In the genomic region with DNA sequence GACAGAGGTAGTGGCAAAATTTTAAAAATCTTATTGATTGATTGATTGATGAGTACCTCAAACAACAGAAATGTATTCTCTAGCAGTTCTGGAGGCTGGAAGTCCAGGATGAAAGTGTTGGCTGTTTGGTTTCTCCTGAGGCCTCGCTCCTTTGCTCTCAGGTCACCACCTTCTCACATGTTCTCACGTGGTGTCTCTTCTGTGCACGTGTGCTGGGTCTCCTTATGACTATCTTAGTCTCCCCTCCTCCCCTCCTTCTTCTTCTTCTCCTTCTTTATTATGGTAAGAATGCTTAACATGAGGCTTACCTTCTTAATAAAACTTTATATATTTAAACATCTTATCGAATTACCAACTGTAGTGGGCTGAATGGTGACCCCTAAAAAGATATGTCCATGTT, we compare ENCODE assay signal across 29 cellular contexts.
DNase-seq lines count a peak whose midpoint lies in the region; ATAC-seq, FAIRE-seq and TF ChIP-seq lines count a peak whose summit lies in the region.
"Had no signal": no experiment of that assay in that cellular context is flagged by ENCODE, and none has a peak within 500 bp of the region (broad histone marks: within the 10 kb centered on the region; RNA-seq: fewer than 3 reads in every experiment).

No MANE protein-coding gene starts in this region.

- 1% methylated on average over 4 of the region's 4 CpGs for WGBS in HepG2 (ENCODE audit: low lambda C conversion rate)
- WGBS in right lobe of liver (ENCODE audit: insufficient coverage, low coverage, low lambda C conversion rate, missing lambda C conversion rate) = 60% methylated on average over 4 of the region's 4 CpGs

- H3K4me1 ChIP-seq in HepG2 (ENCODE audit: insufficient read depth, low read length) = no peaks in the 10 kb centered on the region
- H3K4me1 ChIP-seq in right lobe of liver = no peaks in the 10 kb centered on the region
- H3K4me1 ChIP-seq: A549; BE2C; BLaER1; BLaER1 treated with 17β-estradiol and CSF1 and Interleukin-3, amounts not matched to agents 10 nM and 100 nM had no signal

- DNase-seq in HepG2 (ENCODE audit: low spot score) (no peak), right lobe of liver (no peak)
- DNase-seq: 8988T; ACHN; AML-193; BE2C; C1 segment of cervical spinal cord; Caco-2; Calu3; CD4-positive, alpha-beta memory T cell; CD4-positive, alpha-beta T cell; CD4-positive, CD25-positive, alpha-beta regulatory T cell; CD8-positive, alpha-beta memory T cell; CD8-positive, alpha-beta T cell; COR-L47; DMS 273 treated with DMSO at 0.1 percent for 48 hours; DMS153; DMS53; DMS79; DMS79 treated with DMSO at 0.1 percent for 48 hours; DND-41; EL had no signal

- H3K4me3 ChIP-seq in HepG2 (replicated peaks in 1 of 3; ENCODE audit: insufficient read depth in 1 of 3, low read depth in 2 of 3, low read length in 3 of 3) = no peak overlapping the region
- no peak overlapping the region for H3K4me3 ChIP-seq in right lobe of liver
- H3K4me3 ChIP-seq: A549; BLaER1; BLaER1 treated with 17β-estradiol and CSF1 and Interleukin-3, amounts not matched to agents 10 nM and 100 nM had no signal

- POLR2A ChIA-PET in HepG2 (lab: Yijun Ruan, JAX) = no interaction called here

- no peak for ATAC-seq in HepG2
- ATAC-seq in right lobe of liver = no peak
- ATAC-seq: A549; CD8-positive, alpha-beta T cell had no signal

- in situ Hi-C loops in HepG2 (cut with HindIII; ENCODE audit: extremely low pct_ligation_motif_present, low pct_unique_long_range_greater_than_20kb) = no loop called here

- TF ChIP-seq POLR2A in HepG2 (IDR thresholded peaks at IDR 0.05; ENCODE audit: insufficient read depth in 1 of 2, low read depth in 2 of 2, low read length in 2 of 2) = no peak
- TF ChIP-seq POLR2A in right lobe of liver (IDR thresholded peaks at IDR 0.05) = no peak

- H3K9me3 ChIP-seq in HepG2 (ENCODE audit: low read length) (peaks cover 76% of the 10 kb centered on the region), right lobe of liver (no peaks in the 10 kb centered on the region)
- H3K9me3 ChIP-seq: A549; BE2C; BLaER1; BLaER1 treated with 17β-estradiol and CSF1 and Interleukin-3, amounts not matched to agents 10 nM and 100 nM; Caco-2 had no signal

- H3K36me3 ChIP-seq in HepG2 (replicated peaks in 1 of 2; ENCODE audit: control insufficient read depth in 1 of 2, insufficient read depth in 2 of 2, low read length in 2 of 2) (no peaks in the 10 kb centered on the region), right lobe of liver (no peaks in the 10 kb centered on the region)
- H3K36me3 ChIP-seq: BE2C; BLaER1; BLaER1 treated with 17β-estradiol and CSF1 and Interleukin-3, amounts not matched to agents 10 nM and 100 nM had no signal

- H3K27ac ChIP-seq in HepG2 (ENCODE audit: extremely low read length, insufficient read depth, low read length) (no peak overlapping the region), right lobe of liver (no peak overlapping the region)
- H3K27ac ChIP-seq: 22Rv1; A549; BLaER1; BLaER1 treated with 17β-estradiol and CSF1 and Interleukin-3, amounts not matched to agents 10 nM and 100 nM; C4-2B had no signal

- no peaks in the 10 kb centered on the region for H4K20me1 ChIP-seq in HepG2 (ENCODE audit: insufficient read depth, low read length)
- H4K20me1 ChIP-seq: BLaER1; BLaER1 treated with 17β-estradiol and CSF1 and Interleukin-3, amounts not matched to agents 10 nM and 100 nM had no signal

- TF ChIP-seq CTCF in HepG2 (CRISPR knock-in tag; IDR thresholded peaks at IDR 0.05) (no peak), right lobe of liver (IDR thresholded peaks at IDR 0.05) (no peak)

- TF ChIP-seq EP300 in HepG2 (IDR thresholded peaks at IDR 0.05; ENCODE audit: low read depth in 2 of 2, low read length in 2 of 2) (no peak), HepG2 (CRISPR knock-in tag; IDR thresholded peaks at IDR 0.05; ENCODE audit: borderline replicate concordance) (no peak)

- no peaks in the 10 kb centered on the region for H3K79me2 ChIP-seq in HepG2 (ENCODE audit: insufficient read depth, low read length)

- FAIRE-seq in HepG2 (lab: Jason Lieb, UNC) = no peak
- FAIRE-seq: A204.1, A549, D721Med had no signal

- no peak overlapping the region for H3K9ac ChIP-seq in HepG2 (ENCODE audit: insufficient read depth, low read depth, low read length)
- H3K9ac ChIP-seq: BLaER1; BLaER1 treated with 17β-estradiol and CSF1 and Interleukin-3, amounts not matched to agents 10 nM and 100 nM had no signal

- CTCF ChIA-PET in HepG2 (lab: Yijun Ruan, JAX; ENCODE audit: low intra/inter-chr PET ratio, low total read pairs) = no interaction called here

- H2AFZ ChIP-seq in HepG2 (ENCODE audit: low read length) = no peak overlapping the region

- no peak overlapping the region for H3K4me2 ChIP-seq in HepG2 (ENCODE audit: low read depth, low read length)
- H3K4me2 ChIP-seq: A549; BLaER1; BLaER1 treated with 17β-estradiol and CSF1 and Interleukin-3, amounts not matched to agents 10 nM and 100 nM had no signal

- no peaks in the 10 kb centered on the region for H3K27me3 ChIP-seq in HepG2 (ENCODE audit: control insufficient read depth in 1 of 2, insufficient read depth in 2 of 2, low read length in 2 of 2)
- H3K27me3 ChIP-seq in right lobe of liver = no peaks in the 10 kb centered on the region
- H3K27me3 ChIP-seq: BE2C; BLaER1; BLaER1 treated with 17β-estradiol and CSF1 and Interleukin-3, amounts not matched to agents 10 nM and 100 nM had no signal

- intact Hi-C loops in HepG2 (cut with micrococcal nuclease; ENCODE audit: unreplicated experiment) = no loop called here
- intact Hi-C loops in right lobe of liver (cut with DNase I) = no loop called here

- BruUV-seq in HepG2 (replicated peaks; lab: Mats Ljungman, UMichigan) = no TSS peak

- no peak for TF ChIP-seq RAD21 in HepG2 (CRISPR knock-in tag; IDR thresholded peaks at IDR 0.05)

TF ChIP-seq in HepG2, 621 proteins besides CTCF, POLR2A, EP300 and RAD21:
- TF ChIP-seq ZNF614 (CRISPR knock-in tag; IDR thresholded peaks at IDR 0.05; ENCODE audit: borderline replicate concordance) (no peak), HNRNPH1 (optimal IDR thresholded peaks at IDR 0.05; ENCODE audit: low read depth, low read length) (no peak), ATM (IDR thresholded peaks at IDR 0.05; ENCODE audit: borderline replicate concordance) (no peak), U2AF2 (IDR thresholded peaks at IDR 0.05; ENCODE audit: low read depth, low read length) (no peak)
- TF ChIP-seq, protein P1, sequence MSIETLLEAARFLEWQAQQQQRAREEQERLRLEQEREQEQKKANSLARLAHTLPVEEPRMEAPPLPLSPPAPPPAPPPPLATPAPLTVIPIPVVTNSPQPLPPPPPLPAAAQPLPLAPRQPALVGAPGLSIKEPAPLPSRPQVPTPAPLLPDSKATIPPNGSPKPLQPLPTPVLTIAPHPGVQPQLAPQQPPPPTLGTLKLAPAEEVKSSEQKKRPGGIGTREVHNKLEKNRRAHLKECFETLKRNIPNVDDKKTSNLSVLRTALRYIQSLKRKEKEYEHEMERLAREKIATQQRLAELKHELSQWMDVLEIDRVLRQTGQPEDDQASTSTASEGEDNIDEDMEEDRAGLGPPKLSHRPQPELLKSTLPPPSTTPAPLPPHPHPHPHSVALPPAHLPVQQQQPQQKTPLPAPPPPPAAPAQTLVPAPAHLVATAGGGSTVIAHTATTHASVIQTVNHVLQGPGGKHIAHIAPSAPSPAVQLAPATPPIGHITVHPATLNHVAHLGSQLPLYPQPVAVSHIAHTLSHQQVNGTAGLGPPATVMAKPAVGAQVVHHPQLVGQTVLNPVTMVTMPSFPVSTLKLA (IDR thresholded peaks at IDR 0.05) = peak; percentile 97
